8 cellular contexts compared by ENCODE assay signal in the genomic region with DNA sequence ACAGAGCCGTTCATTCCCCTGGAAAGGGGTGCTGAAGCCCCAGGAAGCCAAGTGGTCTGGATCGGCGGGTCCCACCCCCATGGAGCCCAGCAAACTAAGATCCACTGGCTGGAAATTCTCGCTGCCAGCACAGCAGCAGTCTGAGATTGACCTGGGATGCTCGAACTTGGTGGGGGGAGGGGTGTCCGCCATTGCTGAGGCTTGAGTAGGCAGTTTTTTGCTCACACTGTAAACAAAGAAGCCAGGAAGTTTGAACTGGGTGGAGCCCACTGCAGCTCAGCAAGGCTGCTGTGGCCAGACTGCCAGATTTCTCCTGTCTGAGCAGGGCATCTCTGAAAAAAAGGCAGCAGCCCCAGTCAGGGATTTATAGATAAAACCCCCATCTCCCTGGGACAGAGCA.
DNase-seq lines count a peak whose midpoint lies in the region; FAIRE-seq and TF ChIP-seq lines count a peak whose summit lies in the region.
"Not testable (repeated sequence)": the region's sequence is repeated elsewhere in the genome, so short reads cannot be mapped to it uniquely, and the experiment has no call there.

No MANE protein-coding gene starts in this region.

- H3K79me2 ChIP-seq in astrocyte (ENCODE audit: insufficient read depth, low read length); hepatocyte: not testable (repeated sequence)

- H3K27me3 Mint-ChIP-seq in astrocyte (ENCODE audit: low read depth, unreplicated experiment); endodermal cell (ENCODE audit: insufficient read depth): not testable (repeated sequence)

- H3K9me2 ChIP-seq in hepatocyte (replicated peaks; ENCODE audit: insufficient read depth): not testable (repeated sequence)

- not testable (repeated sequence) for H3K9ac ChIP-seq in HUES6 (ENCODE audit: low read length); astrocyte (ENCODE audit: low read length); endodermal cell (ENCODE audit: extremely low read depth, low read length, poor library complexity, severe bottlenecking)
- peak overlapping the region; percentile 38 for H3K9ac ChIP-seq in NT2/D1 (ENCODE audit: insufficient read length, low read depth)

- not testable (repeated sequence) for H3K36me3 Mint-ChIP-seq in astrocyte (ENCODE audit: low read depth, unreplicated experiment)
- H3K36me3 Mint-ChIP-seq in endodermal cell (ENCODE audit: low read depth): peaks cover 13% of the 10 kb centered on the region

- H3K36me3 ChIP-seq in HUES6 (ENCODE audit: control insufficient read depth, insufficient read depth, low read length); NT2/D1 (ENCODE audit: insufficient read depth, insufficient read length, low read length); astrocyte (ENCODE audit: insufficient read depth, low read length); endodermal cell (ENCODE audit: control insufficient read depth, insufficient read depth, low read length); hepatocyte (replicated peaks; ENCODE audit: insufficient read depth, low read depth); mesodermal cell (ENCODE audit: control insufficient read depth, insufficient read depth, low read length): not testable (repeated sequence)

- peak overlapping the region; percentile 49 for H3K27ac ChIP-seq in HUES6 (ENCODE audit: low read depth, low read length)
- H3K27ac ChIP-seq in astrocyte (ENCODE audit: low read depth, low read length); endodermal cell (ENCODE audit: low read depth, low read length); hepatocyte: not testable (repeated sequence)
- peak overlapping the region; percentile 41 for H3K27ac ChIP-seq in mesodermal cell (ENCODE audit: low read depth, low read length, severe bottlenecking)

- not testable (repeated sequence) for H4K20me1 ChIP-seq in astrocyte (ENCODE audit: insufficient read depth, low read length); hepatocyte (ENCODE audit: insufficient read depth, poor library complexity, severe bottlenecking)

- H3K9me3 Mint-ChIP-seq in astrocyte (ENCODE audit: unreplicated experiment) (peaks cover 17% of the 10 kb centered on the region), endodermal cell (peaks cover 41% of the 10 kb centered on the region)

- peak overlapping the region; percentile 26 for H2AFZ ChIP-seq in astrocyte (ENCODE audit: low read depth, low read length)
- peak overlapping the region; percentile 11 for H2AFZ ChIP-seq in hepatocyte

- H3K4me1 Mint-ChIP-seq in astrocyte (ENCODE audit: low read depth, unreplicated experiment); endodermal cell: not testable (repeated sequence)

- FAIRE-seq in astrocyte (lab: Jason Lieb, UNC): not testable (repeated sequence)

- 78 to 95% methylated on average over 3 to 6 of the region's 6 CpGs for WGBS in endodermal cell (ENCODE audit: insufficient coverage in 1 of 2, insufficient read length in 1 of 2), 2 experiments
- WGBS in hepatocyte (ENCODE audit: low lambda C conversion rate, missing lambda C conversion rate): 68% methylated on average over 6 of the region's 6 CpGs
- 76 to 100% methylated on average over 3 of the region's 6 CpGs for WGBS in mesodermal cell (ENCODE audit: insufficient coverage in 2 of 2), 2 experiments

- H3K27me3 ChIP-seq in HUES6 (ENCODE audit: control insufficient read depth, insufficient read depth, low read length); NT2/D1 (ENCODE audit: insufficient read depth, insufficient read length); astrocyte (ENCODE audit: insufficient read depth, low read length); endodermal cell (ENCODE audit: control insufficient read depth, insufficient read depth, low read length, poor library complexity, severe bottlenecking); hepatocyte: not testable (repeated sequence)

- not testable (repeated sequence) for H3K4me3 Mint-ChIP-seq in astrocyte (ENCODE audit: unreplicated experiment); endodermal cell

- not testable (repeated sequence) for H3K27ac Mint-ChIP-seq in astrocyte (ENCODE audit: unreplicated experiment)
- H3K27ac Mint-ChIP-seq in endodermal cell: peak overlapping the region; percentile 26

- TF ChIP-seq CTCF in astrocyte (IDR thresholded peaks at IDR 0.05; ENCODE audit: insufficient read depth, low read depth, low read length); endodermal cell (conservative IDR thresholded peaks at IDR 0.05); hepatocyte (IDR thresholded peaks at IDR 0.05; ENCODE audit: poor library complexity): not testable (repeated sequence)

- H3K9me3 ChIP-seq in HUES6 (ENCODE audit: control insufficient read depth, insufficient read depth, low read depth, low read length) (peaks cover 11% of the 10 kb centered on the region), NT2/D1 (ENCODE audit: insufficient read depth, low read length) (peaks cover 22% of the 10 kb centered on the region), endodermal cell (ENCODE audit: control insufficient read depth, low read length) (peaks cover 19% of the 10 kb centered on the region)
- not testable (repeated sequence) for H3K9me3 ChIP-seq in astrocyte (ENCODE audit: insufficient read depth, low read depth, low read length); hepatocyte (ENCODE audit: low read depth); mesodermal cell (ENCODE audit: control insufficient read depth, low read length)

- H3K4me3 ChIP-seq in HUES6 (ENCODE audit: low read depth, low read length); NT2/D1 (ENCODE audit: insufficient read length, low read depth); astrocyte (ENCODE audit: insufficient read depth, low read depth, low read length); endodermal cell (ENCODE audit: low read length); hepatocyte; mesodermal cell (ENCODE audit: extremely low read depth, insufficient read depth, low read length, poor library complexity, severe bottlenecking): not testable (repeated sequence)

- DNase-seq in A172 (ENCODE audit: low spot score) (peak; percentile 7), ELR (ENCODE audit: low read depth) (peak; percentile 48), NT2/D1 (ENCODE audit: low read depth, low spot score) (peak; percentile 72), endodermal cell (peak; percentile 74), hepatocyte (ENCODE audit: low spot score) (peak; percentile 38)
- DNase-seq in astrocyte (ENCODE audit: low read depth): not testable (repeated sequence)

- H3K4me1 ChIP-seq in HUES6 (ENCODE audit: control insufficient read depth, insufficient read depth, low read length) (peaks cover 12% of the 10 kb centered on the region), hepatocyte (ENCODE audit: insufficient read depth) (peaks cover 13% of the 10 kb centered on the region)
- not testable (repeated sequence) for H3K4me1 ChIP-seq in NT2/D1 (ENCODE audit: insufficient read depth, insufficient read length); astrocyte (ENCODE audit: insufficient read depth, low read length); endodermal cell (ENCODE audit: control insufficient read depth, insufficient read depth, low read length); mesodermal cell (ENCODE audit: control insufficient read depth, insufficient read depth, low read length, poor library complexity, severe bottlenecking)

- peak overlapping the region; percentile 33 for H3K4me2 ChIP-seq in astrocyte (ENCODE audit: low read length)
- H3K4me2 ChIP-seq in hepatocyte: not testable (repeated sequence)
